In genomic region chr3:188854395-188855149, GRCh38 we compare ENCODE assay signal across 11 cellular contexts.
DNase-seq lines count a peak whose midpoint lies in the region; ATAC-seq, FAIRE-seq and TF ChIP-seq lines count a peak whose summit lies in the region.
"Had no signal": no experiment of that assay in that cellular context is flagged by ENCODE, and none has a peak within 500 bp of the region (broad histone marks: within the 10 kb centered on the region; RNA-seq: fewer than 3 reads in every experiment).

No MANE protein-coding gene starts in this region.

- H3K27me3 ChIP-seq in keratinocyte (ENCODE audit: control insufficient read depth, extremely low read depth, insufficient read depth, low read length), result no peaks in the 10 kb centered on the region

- peaks cover 33% of the 10 kb centered on the region for H3K4me1 ChIP-seq in keratinocyte (ENCODE audit: control insufficient read depth, extremely low read depth, insufficient read depth, low read length)

- H4K20me1 ChIP-seq in keratinocyte (ENCODE audit: control insufficient read depth, extremely low read depth, insufficient read depth, low read length), result no peaks in the 10 kb centered on the region

- DNase-seq in LHCN-M2 (ENCODE audit: low read depth), result peak; percentile 71
- peak; percentile 22 for DNase-seq in dedifferentiated amniotic fluid mesenchymal stem cell (ENCODE audit: extremely low spot score)
- DNase-seq in keratinocyte (ENCODE audit: low read depth, low spot score), result no peak
- DNase-seq in superior temporal gyrus (ENCODE audit: extremely low spot score), result peak; percentile 93
- no peak for DNase-seq in GM19238 (ENCODE audit: insufficient read length, low spot score)
- DNase-seq in DMS153 treated with DMSO at 0.1 percent for 48 hours (lab: John Stamatoyannopoulos, UW; ENCODE audit: unreplicated experiment), result no peak
- DNase-seq: KG1, naive B cell, NCI-H510A treated with DMSO at 0.1 percent for 48 hours had no signal

- no peaks in the 10 kb centered on the region for H3K79me2 ChIP-seq in keratinocyte (ENCODE audit: control insufficient read depth, insufficient read depth, low read length)

- H3K9ac ChIP-seq in keratinocyte (ENCODE audit: control insufficient read depth, extremely low read depth, insufficient read depth, low read length), result peak overlapping the region; percentile 64

- H2AFZ ChIP-seq in keratinocyte (ENCODE audit: control insufficient read depth, low read length), result peak overlapping the region; percentile 65

- TF ChIP-seq CTCF in keratinocyte (optimal IDR thresholded peaks at IDR 0.05 in 1 of 3, IDR thresholded peaks at IDR 0.05 in 1 of 3, conservative IDR thresholded peaks at IDR 0.05 in 1 of 3; ENCODE audit: extremely low read depth in 1 of 3, insufficient read depth in 2 of 3, low read length in 3 of 3), result peak in 1 of 3 experiments; percentile 11

- no peaks in the 10 kb centered on the region for H3K36me3 ChIP-seq in keratinocyte (ENCODE audit: control insufficient read depth in 2 of 2, extremely low read depth in 1 of 2, insufficient read depth in 2 of 2, low read length in 2 of 2)

- dilution Hi-C loops in keratinocyte (cut with MboI; ENCODE audit: extremely low pct_ligation_motif_present, low sequenced_read_pairs), result no loop called here

- peak overlapping the region in 1 of 3 experiments; percentile 16 for H3K4me3 ChIP-seq in keratinocyte (ENCODE audit: control insufficient read depth in 2 of 3, extremely low read depth in 1 of 3, insufficient read depth in 2 of 3, low read depth in 1 of 3, low read length in 3 of 3)

- peak overlapping the region; percentile 94 for H3K27ac ChIP-seq in keratinocyte (ENCODE audit: control insufficient read depth, insufficient read depth, low read length)

- peak; percentile 96 for FAIRE-seq in keratinocyte (lab: Jason Lieb, UNC)

- H3K9me1 ChIP-seq in keratinocyte (ENCODE audit: control insufficient read depth, extremely low read depth, insufficient read depth, low read length), result no peaks in the 10 kb centered on the region

- ATAC-seq in HG03469 (IDR thresholded peaks at IDR 0.05; ENCODE audit: unreplicated experiment) (no peak), GM18502 (IDR thresholded peaks at IDR 0.05; ENCODE audit: poor library complexity, unreplicated experiment) (no peak)

- peak overlapping the region; percentile 82 for H3K4me2 ChIP-seq in keratinocyte (ENCODE audit: control insufficient read depth, extremely low read depth, insufficient read depth, low read depth, low read length)

- H3K9me3 ChIP-seq in keratinocyte (ENCODE audit: control insufficient read depth, low read depth, low read length), result no peaks in the 10 kb centered on the region

Comparison
In these comparisons a context has a peak if more than half of its experiments do, and no peak if none do; other contexts are left out.
1. DNase-seq: peak in LHCN-M2 (single experiment), dedifferentiated amniotic fluid mesenchymal stem cell (single experiment) and superior temporal gyrus (single experiment); none in keratinocyte (single experiment), GM19238 (single experiment) and DMS153 treated with DMSO at 0.1 percent for 48 hours (single experiment).